ENCODE assay signal across 1 cellular context in the genomic region with DNA sequence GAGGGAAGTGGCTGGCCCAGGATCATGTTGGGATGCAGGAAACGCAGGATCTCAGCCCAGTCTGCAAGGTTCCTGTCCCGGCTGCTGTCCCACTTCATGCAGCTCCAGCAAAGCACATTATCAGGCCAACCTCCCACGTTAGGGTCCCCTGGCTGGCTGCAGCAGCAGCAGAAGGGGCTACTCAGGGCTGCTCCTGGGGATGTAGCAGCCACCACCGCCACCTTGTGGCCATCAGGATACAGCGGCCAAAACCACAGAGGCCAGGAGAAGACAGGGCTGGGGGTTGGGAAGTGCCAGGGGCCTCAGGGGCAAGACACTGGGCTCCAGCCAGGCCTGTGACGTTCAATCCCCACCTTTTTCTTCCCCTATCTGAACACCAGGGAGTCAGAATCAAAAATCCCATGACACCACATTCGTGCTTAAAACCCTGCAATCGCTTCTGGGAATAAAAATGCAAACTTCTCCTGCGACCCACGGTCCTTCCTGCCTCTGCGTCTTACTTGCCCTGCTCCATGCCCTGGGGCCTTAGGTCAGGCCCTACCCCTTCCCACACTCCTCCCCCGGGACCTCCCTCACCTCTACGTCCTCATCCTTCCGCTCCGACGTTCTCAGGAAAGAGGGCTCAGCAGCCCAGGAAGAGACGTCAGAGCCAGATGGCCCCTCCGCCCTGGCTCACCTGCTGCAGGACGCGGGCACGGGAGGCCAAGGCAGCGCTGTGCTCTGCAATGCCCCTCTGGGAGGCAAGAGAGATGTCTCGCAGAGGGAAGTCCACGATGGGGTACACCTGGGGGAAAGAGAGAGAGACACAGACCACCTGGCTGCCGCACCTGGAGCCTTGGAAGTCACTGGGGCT.
TF ChIP-seq lines count a peak whose summit lies in the region.

No MANE protein-coding gene starts in this region.

TF ChIP-seq in HepG2, 621 proteins besides CTCF, POLR2A, EP300 and RAD21 (continued from another document and continues in another):
- no peak for TF ChIP-seq RARG (CRISPR knock-in tag; IDR thresholded peaks at IDR 0.05; ENCODE audit: low read depth)
- no peak for TF ChIP-seq ATM (IDR thresholded peaks at IDR 0.05; ENCODE audit: borderline replicate concordance)
- TF ChIP-seq ZNF570 (CRISPR knock-in tag; IDR thresholded peaks at IDR 0.05; ENCODE audit: borderline replicate concordance): no peak
- no peak for TF ChIP-seq CAMTA2 (CRISPR knock-in tag; IDR thresholded peaks at IDR 0.05; ENCODE audit: borderline replicate concordance)
- no peak for TF ChIP-seq ZEB1 (IDR thresholded peaks at IDR 0.05; ENCODE audit: insufficient replicate concordance, low read depth)
- TF ChIP-seq, protein P1, sequence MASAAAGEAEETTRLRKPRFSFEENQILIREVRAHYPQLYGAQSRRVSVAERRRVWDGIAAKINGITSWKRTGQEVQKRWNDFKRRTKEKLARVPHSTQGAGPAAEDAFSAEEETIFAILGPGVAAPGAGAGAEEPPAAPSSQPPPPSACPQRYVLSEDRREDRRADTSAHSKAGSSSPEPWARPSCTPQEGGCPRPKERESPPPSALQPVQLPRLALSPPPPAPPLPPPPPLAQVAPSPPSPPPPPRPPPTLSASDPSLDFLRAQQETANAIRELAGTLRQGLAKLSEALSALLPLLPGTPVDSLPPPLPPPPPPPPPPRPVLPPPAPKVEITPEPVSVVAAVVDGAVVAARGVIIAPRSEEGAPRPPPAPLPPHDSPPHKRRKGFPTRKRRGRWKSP (CRISPR knock-in tag; IDR thresholded peaks at IDR 0.05): no peak
- TF ChIP-seq ZNF891 (CRISPR knock-in tag; IDR thresholded peaks at IDR 0.05): no peak
- no peak for TF ChIP-seq ZNF326 (CRISPR knock-in tag; IDR thresholded peaks at IDR 0.05; ENCODE audit: borderline replicate concordance)
- no peak for TF ChIP-seq ATF7-NPFF (CRISPR knock-in tag; IDR thresholded peaks at IDR 0.05; ENCODE audit: low read depth)
- TF ChIP-seq XRCC5 (optimal IDR thresholded peaks at IDR 0.05; ENCODE audit: low read length): no peak
- TF ChIP-seq USF2 (IDR thresholded peaks at IDR 0.05; ENCODE audit: low read depth, low read length): no peak
- no peak for TF ChIP-seq USF2 (CRISPR knock-in tag; IDR thresholded peaks at IDR 0.05; ENCODE audit: borderline replicate concordance)
- TF ChIP-seq, protein P2, sequence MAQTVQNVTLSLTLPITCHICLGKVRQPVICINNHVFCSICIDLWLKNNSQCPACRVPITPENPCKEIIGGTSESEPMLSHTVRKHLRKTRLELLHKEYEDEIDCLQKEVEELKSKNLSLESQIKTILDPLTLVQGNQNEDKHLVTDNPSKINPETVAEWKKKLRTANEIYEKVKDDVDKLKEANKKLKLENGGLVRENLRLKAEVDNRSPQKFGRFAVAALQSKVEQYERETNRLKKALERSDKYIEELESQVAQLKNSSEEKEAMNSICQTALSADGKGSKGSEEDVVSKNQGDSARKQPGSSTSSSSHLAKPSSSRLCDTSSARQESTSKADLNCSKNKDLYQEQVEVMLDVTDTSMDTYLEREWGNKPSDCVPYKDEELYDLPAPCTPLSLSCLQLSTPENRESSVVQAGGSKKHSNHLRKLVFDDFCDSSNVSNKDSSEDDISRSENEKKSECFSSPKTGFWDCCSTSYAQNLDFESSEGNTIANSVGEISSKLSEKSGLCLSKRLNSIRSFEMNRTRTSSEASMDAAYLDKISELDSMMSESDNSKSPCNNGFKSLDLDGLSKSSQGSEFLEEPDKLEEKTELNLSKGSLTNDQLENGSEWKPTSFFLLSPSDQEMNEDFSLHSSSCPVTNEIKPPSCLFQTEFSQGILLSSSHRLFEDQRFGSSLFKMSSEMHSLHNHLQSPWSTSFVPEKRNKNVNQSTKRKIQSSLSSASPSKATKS (CRISPR knock-in tag; IDR thresholded peaks at IDR 0.05): no peak
- TF ChIP-seq ZNF556 (CRISPR knock-in tag; IDR thresholded peaks at IDR 0.05; ENCODE audit: borderline replicate concordance): no peak
- TF ChIP-seq YEATS2 (CRISPR knock-in tag; IDR thresholded peaks at IDR 0.05; ENCODE audit: borderline replicate concordance): no peak
- TF ChIP-seq MLX (CRISPR knock-in tag; IDR thresholded peaks at IDR 0.05): no peak
- no peak for TF ChIP-seq ZSCAN22 (CRISPR knock-in tag; IDR thresholded peaks at IDR 0.05)
- TF ChIP-seq PHF21A (CRISPR knock-in tag; IDR thresholded peaks at IDR 0.05): no peak
- no peak for TF ChIP-seq TFE3 (CRISPR knock-in tag; IDR thresholded peaks at IDR 0.05)
- no peak for TF ChIP-seq ZNF350 (CRISPR knock-in tag; IDR thresholded peaks at IDR 0.05; ENCODE audit: borderline replicate concordance, low read depth)
- no peak for TF ChIP-seq HOXD1 (CRISPR knock-in tag; IDR thresholded peaks at IDR 0.05)
- TF ChIP-seq GATA4 (IDR thresholded peaks at IDR 0.05; ENCODE audit: borderline replicate concordance, low read depth): no peak
- TF ChIP-seq MTF2 (CRISPR knock-in tag; IDR thresholded peaks at IDR 0.05; ENCODE audit: borderline replicate concordance): no peak
- TF ChIP-seq GRHL1 (CRISPR knock-in tag; conservative IDR thresholded peaks at IDR 0.05): no peak
- TF ChIP-seq, protein P3, sequence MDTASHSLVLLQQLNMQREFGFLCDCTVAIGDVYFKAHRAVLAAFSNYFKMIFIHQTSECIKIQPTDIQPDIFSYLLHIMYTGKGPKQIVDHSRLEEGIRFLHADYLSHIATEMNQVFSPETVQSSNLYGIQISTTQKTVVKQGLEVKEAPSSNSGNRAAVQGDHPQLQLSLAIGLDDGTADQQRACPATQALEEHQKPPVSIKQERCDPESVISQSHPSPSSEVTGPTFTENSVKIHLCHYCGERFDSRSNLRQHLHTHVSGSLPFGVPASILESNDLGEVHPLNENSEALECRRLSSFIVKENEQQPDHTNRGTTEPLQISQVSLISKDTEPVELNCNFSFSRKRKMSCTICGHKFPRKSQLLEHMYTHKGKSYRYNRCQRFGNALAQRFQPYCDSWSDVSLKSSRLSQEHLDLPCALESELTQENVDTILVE (CRISPR knock-in tag; IDR thresholded peaks at IDR 0.05): no peak
- TF ChIP-seq LRRFIP1 (CRISPR knock-in tag; conservative IDR thresholded peaks at IDR 0.05): no peak
- TF ChIP-seq MTA1 (CRISPR knock-in tag; IDR thresholded peaks at IDR 0.05; ENCODE audit: borderline replicate concordance): 0 out of 2 replicates have a peak, but pooled peaks have one; percentile 34
- no peak for TF ChIP-seq ZBTB46 (CRISPR knock-in tag; IDR thresholded peaks at IDR 0.05; ENCODE audit: borderline replicate concordance)
- TF ChIP-seq KAT7 (CRISPR knock-in tag; IDR thresholded peaks at IDR 0.05; ENCODE audit: borderline replicate concordance): no peak
- TF ChIP-seq ZNF460 (CRISPR knock-in tag; IDR thresholded peaks at IDR 0.05; ENCODE audit: borderline replicate concordance): no peak
- no peak for TF ChIP-seq ONECUT2 (CRISPR knock-in tag; IDR thresholded peaks at IDR 0.05)
- TF ChIP-seq JUNB (CRISPR knock-in tag; IDR thresholded peaks at IDR 0.05; ENCODE audit: borderline replicate concordance): no peak
- 0 out of 2 replicates have a peak, but pooled peaks have one; percentile 48 for TF ChIP-seq ZNF619 (CRISPR knock-in tag; IDR thresholded peaks at IDR 0.05)
- no peak for TF ChIP-seq SKI (IDR thresholded peaks at IDR 0.05; ENCODE audit: partially characterized antibody)
- TF ChIP-seq MATR3 (CRISPR knock-in tag; IDR thresholded peaks at IDR 0.05): no peak
- TF ChIP-seq ZBTB7A (CRISPR knock-in tag; IDR thresholded peaks at IDR 0.05): no peak
- TF ChIP-seq, protein P4, sequence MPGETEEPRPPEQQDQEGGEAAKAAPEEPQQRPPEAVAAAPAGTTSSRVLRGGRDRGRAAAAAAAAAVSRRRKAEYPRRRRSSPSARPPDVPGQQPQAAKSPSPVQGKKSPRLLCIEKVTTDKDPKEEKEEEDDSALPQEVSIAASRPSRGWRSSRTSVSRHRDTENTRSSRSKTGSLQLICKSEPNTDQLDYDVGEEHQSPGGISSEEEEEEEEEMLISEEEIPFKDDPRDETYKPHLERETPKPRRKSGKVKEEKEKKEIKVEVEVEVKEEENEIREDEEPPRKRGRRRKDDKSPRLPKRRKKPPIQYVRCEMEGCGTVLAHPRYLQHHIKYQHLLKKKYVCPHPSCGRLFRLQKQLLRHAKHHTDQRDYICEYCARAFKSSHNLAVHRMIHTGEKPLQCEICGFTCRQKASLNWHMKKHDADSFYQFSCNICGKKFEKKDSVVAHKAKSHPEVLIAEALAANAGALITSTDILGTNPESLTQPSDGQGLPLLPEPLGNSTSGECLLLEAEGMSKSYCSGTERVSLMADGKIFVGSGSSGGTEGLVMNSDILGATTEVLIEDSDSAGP (CRISPR knock-in tag; IDR thresholded peaks at IDR 0.05; ENCODE audit: borderline replicate concordance): 0 out of 2 replicates have a peak, but pooled peaks have one; percentile 47
- TF ChIP-seq ZNF253 (CRISPR knock-in tag; IDR thresholded peaks at IDR 0.05; ENCODE audit: borderline replicate concordance): no peak
- no peak for TF ChIP-seq CBX2 (IDR thresholded peaks at IDR 0.05; ENCODE audit: low read depth, low read length)
- no peak for TF ChIP-seq CBX2 (CRISPR knock-in tag; IDR thresholded peaks at IDR 0.05; ENCODE audit: low read depth)
- no peak for TF ChIP-seq CCDC6 (CRISPR knock-in tag; IDR thresholded peaks at IDR 0.05)
- TF ChIP-seq ZNF20 (CRISPR knock-in tag; IDR thresholded peaks at IDR 0.05): no peak
- TF ChIP-seq HOXA3 (CRISPR knock-in tag; IDR thresholded peaks at IDR 0.05): no peak
- no peak for TF ChIP-seq ZKSCAN1 (IDR thresholded peaks at IDR 0.05; ENCODE audit: low read length)
- no peak for TF ChIP-seq KAT8 (CRISPR knock-in tag; IDR thresholded peaks at IDR 0.05)
- no peak for TF ChIP-seq ZNF772 (CRISPR knock-in tag; IDR thresholded peaks at IDR 0.05)
